ENCODE assay signal across 11 cellular contexts in the genomic region with DNA sequence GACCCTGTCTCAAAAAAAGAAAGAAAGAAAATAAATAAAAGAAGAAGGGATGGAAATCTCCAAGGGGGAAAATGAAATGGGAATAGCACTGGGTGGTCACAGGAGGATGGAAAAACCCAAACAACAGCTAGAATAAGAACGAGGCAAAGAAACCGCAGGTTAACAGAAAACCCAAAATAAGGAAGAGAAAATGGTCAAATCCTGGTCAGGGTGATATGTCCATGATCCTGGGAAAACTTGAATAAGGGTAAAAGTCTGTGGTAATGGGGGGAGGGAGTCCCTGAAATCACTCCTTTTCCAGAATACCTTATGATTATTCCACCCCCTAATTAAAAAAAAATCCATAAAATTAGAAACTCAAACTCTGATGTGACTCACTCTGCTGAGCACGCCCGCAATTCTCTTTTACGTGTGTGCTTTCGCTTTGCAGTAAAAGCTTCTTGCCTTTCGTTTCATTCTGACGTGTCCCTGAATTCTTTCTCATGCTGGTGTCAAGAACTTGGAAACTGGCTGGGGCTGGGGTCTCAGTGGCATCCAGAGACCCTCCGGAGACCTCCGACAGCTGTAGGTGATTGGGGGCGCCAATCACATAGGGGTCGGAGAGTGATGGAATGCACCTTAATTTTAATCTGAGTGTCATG. TPM values are rescaled to one million over a fixed set of nuclear protein-coding genes. Genes with fewer than 3 reads are reported as not detected.
A peak's percentile ranks its signal among the peaks of the same experiment; 100 is the strongest.
DNase-seq lines count a peak whose midpoint lies in the region; ATAC-seq and TF ChIP-seq lines count a peak whose summit lies in the region.
"Had no signal": no experiment of that assay in that cellular context is flagged by ENCODE, and none has a peak within 500 bp of the region (broad histone marks: within the 10 kb centered on the region; RNA-seq: fewer than 3 reads in every experiment).

No MANE protein-coding gene starts in this region.

- TF ChIP-seq CTCF in smooth muscle cell (IDR thresholded peaks at IDR 0.05; ENCODE audit: borderline replicate concordance, insufficient read depth, poor library complexity, severe bottlenecking): no peak
- no peak for TF ChIP-seq CTCF in testis (IDR thresholded peaks at IDR 0.05)

- H3K79me2 ChIP-seq in smooth muscle cell (ENCODE audit: low read depth): peaks cover 4% of the 10 kb centered on the region

- H3K36me3 Mint-ChIP-seq in activated T-cell treated with anti-CD3 and anti-CD28 coated beads, Interleukin-2, amount 50 U/mL, for 4 hours (ENCODE audit: insufficient read depth): peaks cover 1% of the 10 kb centered on the region

- H3K36me3 ChIP-seq in smooth muscle cell (ENCODE audit: low read depth) (no peaks in the 10 kb centered on the region), testis (ENCODE audit: low read depth, missing control alignments) (no peaks in the 10 kb centered on the region)
- H3K36me3 ChIP-seq: cardiac muscle cell had no signal

- no peaks in the 10 kb centered on the region for H3F3A ChIP-seq in smooth muscle cell (ENCODE audit: low read depth)

- peaks cover 3% of the 10 kb centered on the region for H3K27me3 Mint-ChIP-seq in activated T-cell treated with anti-CD3 and anti-CD28 coated beads, Interleukin-2, amount 50 U/mL, for 4 hours (ENCODE audit: low read depth)

- peak overlapping the region; percentile 71 for H3K27ac ChIP-seq in smooth muscle cell (ENCODE audit: low read depth)
- H3K27ac ChIP-seq in testis: no peak overlapping the region
- H3K27ac ChIP-seq: cardiac muscle cell, VCaP had no signal

- no peak overlapping the region for H2AFZ ChIP-seq in smooth muscle cell (ENCODE audit: low read depth)

- DNase-seq in activated T-cell treated with anti-CD3 and anti-CD28 coated beads, Interleukin-2, amount 50 U/mL, for 4 hours: no peak
- DNase-seq in activated T-cell treated with anti-CD3 and anti-CD28 coated beads for 4 hours: no peak
- peak; percentile 60 for DNase-seq in RKO (ENCODE audit: low spot score)
- DNase-seq in smooth muscle cell (lab: John Stamatoyannopoulos, UW; ENCODE audit: unreplicated experiment): no peak
- no peak for DNase-seq in activated CD8-positive, alpha-beta memory T cell treated with anti-CD3 and anti-CD28 coated beads for 24 hours
- DNase-seq in NCI-H2196 (lab: John Stamatoyannopoulos, UW; ENCODE audit: unreplicated experiment): no peak
- no peak for DNase-seq in testis
- DNase-seq: AML-193 had no signal

- H3K9me3 ChIP-seq in smooth muscle cell (replicated peaks; ENCODE audit: low read depth): no peaks in the 10 kb centered on the region
- no peaks in the 10 kb centered on the region for H3K9me3 ChIP-seq in testis

- no peaks in the 10 kb centered on the region for H4K20me1 ChIP-seq in smooth muscle cell (ENCODE audit: low read depth)

- H3K9me3 Mint-ChIP-seq in activated T-cell treated with anti-CD3 and anti-CD28 coated beads, Interleukin-2, amount 50 U/mL, for 4 hours: peaks cover 5% of the 10 kb centered on the region

- ATAC-seq in activated T-cell treated with anti-CD3 and anti-CD28 coated beads, Interleukin-2, amount 50 U/mL, for 4 hours: no peak
- peak; percentile 33 for ATAC-seq in HG03025 (IDR thresholded peaks at IDR 0.05; ENCODE audit: low FRiP score, unreplicated experiment)

- 81% methylated on average over 12 of the region's 12 CpGs for WGBS in smooth muscle cell (ENCODE audit: low lambda C conversion rate)
- 88 to 89% methylated on average over 12 of the region's 12 CpGs for WGBS in testis, 2 donors

- H3K4me3 ChIP-seq in smooth muscle cell (no peak overlapping the region), testis (no peak overlapping the region)
- H3K4me3 ChIP-seq: cardiac muscle cell had no signal

- H3K27me3 ChIP-seq in smooth muscle cell (ENCODE audit: low read depth): no peaks in the 10 kb centered on the region
- no peaks in the 10 kb centered on the region for H3K27me3 ChIP-seq in testis
- H3K27me3 ChIP-seq: cardiac muscle cell had no signal

- H3K4me1 Mint-ChIP-seq in activated T-cell treated with anti-CD3 and anti-CD28 coated beads, Interleukin-2, amount 50 U/mL, for 4 hours (ENCODE audit: low read depth): peaks cover 13% of the 10 kb centered on the region

- intact Hi-C loops in testis (cut with DNase I; ENCODE audit: low total_unique reads): loop anchor here (10.0 kb wide), 1 partner anchor 104 kb away; a partner anchor contains a TSS

- peak overlapping the region; percentile 17 for H3K4me3 Mint-ChIP-seq in activated T-cell treated with anti-CD3 and anti-CD28 coated beads, Interleukin-2, amount 50 U/mL, for 4 hours

- TF ChIP-seq POLR2A in testis (IDR thresholded peaks at IDR 0.05): no peak

- no peaks in the 10 kb centered on the region for H3K4me1 ChIP-seq in smooth muscle cell (ENCODE audit: low read depth)
- peaks cover 11% of the 10 kb centered on the region for H3K4me1 ChIP-seq in testis

- no peak overlapping the region for H3K9ac ChIP-seq in smooth muscle cell (ENCODE audit: low read depth)

- H3K4me2 ChIP-seq in smooth muscle cell: no peak overlapping the region

RNA-seq across cellular contexts. Expression of a gene that starts 4.3 kb away (rescaled TPM):
- total RNA-seq in activated T-cell treated with anti-CD3 and anti-CD28 coated beads, Interleukin-2, amount 50 U/mL, for 4 hours: 10 to 100 TPM; 17.8 to 20.5 (median 19.5) TPM
- total RNA-seq in smooth muscle cell (16.9 and 22.3 TPM in 2 replicates), testis (10 to 100 TPM; 66.4 to 75.3 TPM)
- polyA plus RNA-seq in smooth muscle cell (28.8 and 30.9 TPM in 2 replicates), testis (ENCODE audit: insufficient read depth, low read depth, low replicate concordance) (63.2 TPM)

RNA-seq across cellular contexts. Expression of a gene that starts 49.6 kb away (rescaled TPM):
- total RNA-seq in activated T-cell treated with anti-CD3 and anti-CD28 coated beads, Interleukin-2, amount 50 U/mL, for 4 hours: 1 to 10 TPM; 1.2 to 1.4 (median 1.4) TPM
- total RNA-seq in smooth muscle cell (12.6 and 18.0 TPM in 2 replicates), testis (10 to 100 TPM; 27.2 to 41.1 TPM)
- polyA plus RNA-seq in smooth muscle cell (12.9 and 21.8 TPM in 2 replicates), testis (ENCODE audit: insufficient read depth, low read depth, low replicate concordance) (22.0 TPM)
